ENCODE assay signal across 20 cellular contexts in the genomic region with DNA sequence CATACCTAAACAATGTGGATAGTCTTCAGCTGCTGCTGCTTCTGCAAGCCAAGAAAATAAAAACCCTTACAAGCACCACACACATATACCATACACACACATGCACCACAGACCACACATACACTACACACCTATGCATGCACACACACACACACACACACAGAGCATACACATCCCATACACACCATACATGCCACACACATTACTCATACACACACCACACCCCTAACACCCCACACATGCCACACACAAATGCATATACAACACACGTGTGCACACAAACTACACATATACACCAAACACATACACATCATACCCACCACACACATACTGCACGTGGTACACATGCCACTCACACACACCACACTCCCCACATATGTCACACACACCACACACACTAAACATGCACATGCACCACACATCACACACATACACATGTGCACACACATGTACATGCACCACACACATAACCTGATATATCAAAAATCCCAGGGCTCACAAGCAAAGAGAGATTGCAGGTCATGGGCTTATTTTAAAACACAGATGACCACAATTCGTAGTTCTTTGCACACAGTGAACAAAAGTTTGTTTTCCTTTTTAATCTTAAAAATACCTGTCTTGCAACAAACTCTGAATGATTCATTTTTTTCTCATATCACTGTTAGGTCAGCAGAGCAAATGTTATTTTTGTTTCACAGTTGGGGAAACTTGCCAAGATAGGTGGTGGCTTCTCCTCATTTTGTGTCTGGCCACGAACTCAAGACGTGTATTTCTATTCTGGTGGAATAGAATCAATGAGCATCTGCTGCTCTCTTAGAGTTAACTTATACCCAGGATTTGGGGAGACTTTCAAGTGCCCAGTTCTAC.
DNase-seq lines count a peak whose midpoint lies in the region; ATAC-seq, FAIRE-seq and TF ChIP-seq lines count a peak whose summit lies in the region.
"Had no signal": no experiment of that assay in that cellular context is flagged by ENCODE, and none has a peak within 500 bp of the region (broad histone marks: within the 10 kb centered on the region; RNA-seq: fewer than 3 reads in every experiment).

No MANE protein-coding gene starts in this region.

- TF ChIP-seq RAD21 in GM12878 (IDR thresholded peaks at IDR 0.05; ENCODE audit: insufficient read depth, low read depth, low read length): no peak

- no peaks in the 10 kb centered on the region for H4K20me1 ChIP-seq in GM12878 (ENCODE audit: control insufficient read depth, insufficient read depth)

- peaks cover 2% of the 10 kb centered on the region; the same call in 2 of the 3 replicates for H3K9me3 ChIP-seq in GM12878 (replicated peaks; ENCODE audit: control insufficient read depth, insufficient read depth, low read length)
- H3K9me3 ChIP-seq: vagina had no signal

- TF ChIP-seq CTCF in GM12878 (IDR thresholded peaks at IDR 0.05 in 2 of 3, conservative IDR thresholded peaks at IDR 0.05 in 1 of 3; ENCODE audit: control insufficient read depth in 2 of 3, extremely low read depth in 1 of 3, insufficient read depth in 1 of 3, low read depth in 3 of 3, low read length in 3 of 3): no peak

- no peak overlapping the region; the same call in 1 of the 2 replicates for H3K4me2 ChIP-seq in GM12878 (ENCODE audit: control insufficient read depth, insufficient read depth)

- H3K79me2 ChIP-seq in GM12878 (ENCODE audit: control insufficient read depth, insufficient read depth, low read length): no peaks in the 10 kb centered on the region

- RAD21 ChIA-PET in GM12878 (lab: Charles Lee; ENCODE audit: unreplicated experiment): interaction anchor here (1.6 kb wide), 1 partner anchor 14 kb away, joined by 6 read pairs; no protein-coding TSS in a partner anchor

- POLR2A ChIA-PET in GM12878 (lab: Charles Lee): no interaction called here

- TF ChIP-seq EP300 in GM12878 (IDR thresholded peaks at IDR 0.05; ENCODE audit: borderline replicate concordance in 1 of 2, control insufficient read depth in 1 of 2, low read depth in 2 of 2, low read length in 2 of 2): no peak

- H2AFZ ChIP-seq in GM12878 (ENCODE audit: control insufficient read depth, low read depth, low read length): no peak overlapping the region

- H3K4me1 Mint-ChIP-seq in activated T-cell treated with anti-CD3 and anti-CD28 coated beads, Interleukin-2, amount 50 U/mL, for 4 hours (ENCODE audit: low read depth): peaks cover 37% of the 10 kb centered on the region
- peaks cover 22 to 37% of the 10 kb centered on the region in 2 donors for H3K4me1 Mint-ChIP-seq in stimulated activated naive B cell treated with anti-CD40 and anti-IgM and Interleukin-4, amounts not matched to agents 10 μg/mL and 1 μg/mL and 100 μg/mL, for 72 hours

- no peak for DNase-seq in activated T-cell treated with anti-CD3 and anti-CD28 coated beads, Interleukin-2, amount 50 U/mL, for 4 hours
- DNase-seq in activated T-cell treated with anti-CD3 and anti-CD28 coated beads, Interleukin-2, amount 50 U/mL, for 1 hour: no peak
- DNase-seq in GM12892 (ENCODE audit: insufficient read length): no peak
- DNase-seq in GM12878 (ENCODE audit: low read depth, low spot score): no peak
- no peak for DNase-seq in stimulated activated naive B cell treated with anti-CD40 and anti-IgM and Interleukin-4, amounts not matched to agents 10 μg/mL and 1 μg/mL and 100 μg/mL, for 72 hours
- DNase-seq in foreskin melanocyte: no peak
- DNase-seq in COLO829 (ENCODE audit: low spot score): no peak
- DNase-seq in stimulated activated CD4-positive, alpha-beta T cell treated with anti-CD3 and anti-CD28 coated beads, Interleukin-4, amount 100 ng/mL, for 24 hours: no peak
- DNase-seq: activated CD4-positive, alpha-beta T cell treated with anti-CD3 and anti-CD28 coated beads, Interleukin-2, amount 10 ng/mL, durations not matched to agents 7 days and 5 days; activated CD8-positive, alpha-beta memory T cell treated with anti-CD3 and anti-CD28 coated beads, Interleukin-2, amount 50 U/mL, for 4 hours; brain microvascular endothelial cell; EL; HCEC 1CT; head of caudate nucleus; NCI-H1694; NCI-H526 treated with DMSO at 0.1 percent for 48 hours had no signal

- BruUV-seq in GM12878 (replicated peaks; lab: Mats Ljungman, UMichigan): no TSS peak

- SMC1A ChIA-PET in GM12878 (lab: Charles Lee; ENCODE audit: uncharacterized antibody, unreplicated experiment): interaction anchor here (1.1 to 3.1 kb wide), 3 partner anchors 8 to 489 kb away, joined by 3 to 17 read pairs (median 6); no protein-coding TSS in a partner anchor

- peak; percentile 23 to 24 for ATAC-seq in activated T-cell treated with anti-CD3 and anti-CD28 coated beads, Interleukin-2, amount 50 U/mL, for 4 hours
- peak; percentile 36 for ATAC-seq in GM12878
- ATAC-seq in stimulated activated naive B cell treated with anti-CD40 and anti-IgM and Interleukin-4, amounts not matched to agents 10 μg/mL and 1 μg/mL and 100 μg/mL, for 72 hours (replicated peaks): no peak

- peaks cover 19% of the 10 kb centered on the region for H3K4me1 ChIP-seq in GM12878 (ENCODE audit: control insufficient read depth, insufficient read depth, low read length)
- H3K4me1 ChIP-seq: vagina had no signal

- no peaks in the 10 kb centered on the region for H3K27me3 Mint-ChIP-seq in activated T-cell treated with anti-CD3 and anti-CD28 coated beads, Interleukin-2, amount 50 U/mL, for 4 hours (ENCODE audit: low read depth)
- H3K27me3 Mint-ChIP-seq in stimulated activated naive B cell treated with anti-CD40 and anti-IgM and Interleukin-4, amounts not matched to agents 10 μg/mL and 1 μg/mL and 100 μg/mL, for 72 hours: no peaks in the 10 kb centered on the region
- H3K27me3 Mint-ChIP-seq: activated CD4-positive, alpha-beta T cell treated with anti-CD3 and anti-CD28 coated beads, Interleukin-2, amount 10 ng/mL, durations not matched to agents 7 days and 5 days had no signal

- H3K9ac ChIP-seq in GM12878 (ENCODE audit: control insufficient read depth, insufficient read depth, low read length): no peak overlapping the region

- FAIRE-seq in GM12892 (lab: Jason Lieb, UNC): peak; percentile 86
- FAIRE-seq in GM12878 (lab: Jason Lieb, UNC): peak; percentile 85
- FAIRE-seq: RCC 7860 had no signal

- WGBS in GM12878 (ENCODE audit: insufficient coverage, insufficient replicate concordance, low lambda C conversion rate, missing lambda C conversion rate): 51% methylated on average over 5 of the region's 5 CpGs

- H3K9me3 Mint-ChIP-seq in activated T-cell treated with anti-CD3 and anti-CD28 coated beads, Interleukin-2, amount 50 U/mL, for 4 hours: no peaks in the 10 kb centered on the region
- H3K9me3 Mint-ChIP-seq in stimulated activated naive B cell treated with anti-CD40 and anti-IgM and Interleukin-4, amounts not matched to agents 10 μg/mL and 1 μg/mL and 100 μg/mL, for 72 hours: peaks cover 0 to 5% of the 10 kb centered on the region in 2 donors

- H3K36me3 ChIP-seq in GM12878 (ENCODE audit: control insufficient read depth in 2 of 2, insufficient read depth in 2 of 2, low read length in 1 of 2): no peaks in the 10 kb centered on the region
- H3K36me3 ChIP-seq: brain microvascular endothelial cell, vagina had no signal

- H3K4me3 ChIP-seq in GM12878: no peak overlapping the region
- H3K4me3 ChIP-seq: vagina had no signal

- in situ Hi-C loops in GM12878 (cut with MboI): no loop called here

- H3K27ac ChIP-seq in GM12878 (ENCODE audit: control insufficient read depth, insufficient read depth): no peak overlapping the region
- H3K27ac ChIP-seq: brain microvascular endothelial cell, vagina had no signal

- no peaks in the 10 kb centered on the region for H3K36me3 Mint-ChIP-seq in activated T-cell treated with anti-CD3 and anti-CD28 coated beads, Interleukin-2, amount 50 U/mL, for 4 hours (ENCODE audit: insufficient read depth)
- peaks cover 7 to 17% of the 10 kb centered on the region in 2 donors for H3K36me3 Mint-ChIP-seq in stimulated activated naive B cell treated with anti-CD40 and anti-IgM and Interleukin-4, amounts not matched to agents 10 μg/mL and 1 μg/mL and 100 μg/mL, for 72 hours
- H3K36me3 Mint-ChIP-seq: CD14-positive monocyte, memory B cell had no signal

- H3K4me3 Mint-ChIP-seq in activated T-cell treated with anti-CD3 and anti-CD28 coated beads, Interleukin-2, amount 50 U/mL, for 4 hours: no peak overlapping the region
- H3K4me3 Mint-ChIP-seq in stimulated activated naive B cell treated with anti-CD40 and anti-IgM and Interleukin-4, amounts not matched to agents 10 μg/mL and 1 μg/mL and 100 μg/mL, for 72 hours: peak overlapping the region in 1 of 2 donors; percentile 1
- H3K4me3 Mint-ChIP-seq: activated CD4-positive, alpha-beta T cell treated with anti-CD3 and anti-CD28 coated beads, Interleukin-2, amount 10 ng/mL, durations not matched to agents 7 days and 5 days; memory B cell had no signal

- peak overlapping the region; percentile 4 for H3K27ac Mint-ChIP-seq in stimulated activated naive B cell treated with anti-CD40 and anti-IgM and Interleukin-4, amounts not matched to agents 10 μg/mL and 1 μg/mL and 100 μg/mL, for 72 hours
- H3K27ac Mint-ChIP-seq: activated CD4-positive, alpha-beta T cell treated with anti-CD3 and anti-CD28 coated beads, Interleukin-2, amount 10 ng/mL, durations not matched to agents 7 days and 5 days; memory B cell had no signal

- CTCF ChIA-PET in GM12878 (lab: Yijun Ruan, JAX): interaction anchor here (0.8 kb wide), 1 partner anchor 13 kb away, joined by 3 read pairs; no protein-coding TSS in a partner anchor

- H3K27me3 ChIP-seq in GM12878 (replicated peaks in 1 of 2; ENCODE audit: control insufficient read depth in 2 of 2, insufficient read depth in 2 of 2, low read length in 1 of 2): no peaks in the 10 kb centered on the region
- H3K27me3 ChIP-seq: brain microvascular endothelial cell, vagina had no signal

- TF ChIP-seq POLR2A in GM12892 (IDR thresholded peaks at IDR 0.05; ENCODE audit: low read depth, low read length) (no peak), GM12878 (IDR thresholded peaks at IDR 0.05; ENCODE audit: low read depth, low read length) (no peak)

- intact Hi-C loops in GM12878 (cut with micrococcal nuclease; ENCODE audit: unreplicated experiment): loop anchor here (2.0 kb wide), 1 partner anchor 35 kb away; no protein-coding TSS in a partner anchor

TF ChIP-seq in GM12878, 131 proteins besides CTCF, POLR2A, EP300 and RAD21 (continues in another document):
- TF ChIP-seq, protein P1, sequence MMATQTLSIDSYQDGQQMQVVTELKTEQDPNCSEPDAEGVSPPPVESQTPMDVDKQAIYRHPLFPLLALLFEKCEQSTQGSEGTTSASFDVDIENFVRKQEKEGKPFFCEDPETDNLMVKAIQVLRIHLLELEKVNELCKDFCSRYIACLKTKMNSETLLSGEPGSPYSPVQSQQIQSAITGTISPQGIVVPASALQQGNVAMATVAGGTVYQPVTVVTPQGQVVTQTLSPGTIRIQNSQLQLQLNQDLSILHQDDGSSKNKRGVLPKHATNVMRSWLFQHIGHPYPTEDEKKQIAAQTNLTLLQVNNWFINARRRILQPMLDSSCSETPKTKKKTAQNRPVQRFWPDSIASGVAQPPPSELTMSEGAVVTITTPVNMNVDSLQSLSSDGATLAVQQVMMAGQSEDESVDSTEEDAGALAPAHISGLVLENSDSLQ (IDR thresholded peaks at IDR 0.05): peak; percentile 34; the same call in 1 of the 2 replicates
- TF ChIP-seq RUNX3 (IDR thresholded peaks at IDR 0.05; ENCODE audit: low read length) (peak; percentile 20; the same call in 1 of the 2 replicates), HDGF (IDR thresholded peaks at IDR 0.05) (peak; percentile 96), RBBP5 (conservative IDR thresholded peaks at IDR 0.05) (no peak)

Comparison
In these comparisons a context has a peak if more than half of its experiments do, and no peak if none do; other contexts are left out.
1. ATAC-seq: peak in activated T-cell treated with anti-CD3 and anti-CD28 coated beads, Interleukin-2, amount 50 U/mL, for 4 hours (2 of 2) and GM12878 (single experiment); none in stimulated activated naive B cell treated with anti-CD40 and anti-IgM and Interleukin-4, amounts not matched to agents 10 μg/mL and 1 μg/mL and 100 μg/mL, for 72 hours (0 of 2).